27 cellular contexts compared by ENCODE assay signal in genomic region chr22:30790366-30790765, GRCh38.
"Had no signal": no experiment of that assay in that cellular context is flagged by ENCODE, and none has a peak within 500 bp of the region (broad histone marks: within the 10 kb centered on the region; RNA-seq: fewer than 3 reads in every experiment).

No MANE protein-coding gene starts in this region.

- H3K4me1 Mint-ChIP-seq: activated B cell treated with CpG ODN at 0.5 μM for 24 hours; activated CD4-positive, alpha-beta T cell treated with anti-CD3 and anti-CD28 coated beads, Interleukin-2, amount 10 ng/mL, durations not matched to agents 7 days and 5 days; activated naive CD8-positive, alpha-beta T cell treated with anti-CD3 and anti-CD28 coated beads, Interleukin-2, amount 10 ng/mL, durations not matched to agents 7 days and 5 days; activated T-helper 17 cell treated with anti-CD3 and anti-CD28 coated beads, Interleukin-2, amount 50 U/mL, for 72 hours; T-cell had no signal

- H3K4me3 ChIP-seq: ascending aorta, colonic mucosa, esophagus squamous epithelium had no signal

- H3K27me3 Mint-ChIP-seq: activated CD4-positive, alpha-beta T cell treated with anti-CD3 and anti-CD28 coated beads, Interleukin-2, amount 10 ng/mL, durations not matched to agents 7 days and 5 days; activated naive CD8-positive, alpha-beta T cell treated with anti-CD3 and anti-CD28 coated beads, Interleukin-2, amount 10 ng/mL, durations not matched to agents 7 days and 5 days; activated T-helper 17 cell treated with anti-CD3 and anti-CD28 coated beads, Interleukin-2, amount 50 U/mL, for 72 hours; T-cell had no signal

- H3K4me3 Mint-ChIP-seq: activated B cell treated with CpG ODN at 0.5 μM for 24 hours; activated CD4-positive, alpha-beta T cell treated with anti-CD3 and anti-CD28 coated beads, Interleukin-2, amount 10 ng/mL, durations not matched to agents 7 days and 5 days; activated CD8-positive, alpha-beta T cell treated with anti-CD3 and anti-CD28 coated beads for 36 hours; activated naive CD4-positive, alpha-beta T cell treated with anti-CD3 and anti-CD28 coated beads for 36 hours; activated naive CD8-positive, alpha-beta T cell treated with anti-CD3 and anti-CD28 coated beads, Interleukin-2, amount 10 ng/mL, durations not matched to agents 7 days and 5 days; activated T-cell treated with anti-CD3 and anti-CD28 coated beads, Interleukin-2, amount 50 U/mL, for 4 hours; activated T-helper 17 cell treated with anti-CD3 and anti-CD28 coated beads, Interleukin-2, amount 50 U/mL, for 72 hours; T-cell; T-helper 1 cell treated with Interleukin-12 subunit alpha and Interleukin-12 subunit beta and Interleukin-4 antibody, amounts not matched to agents 30 μg/mL and 1 μg/mL, for 36 hours; T-helper 2 cell treated with Interferon-gamma antibody and Interleukin-4, amounts not matched to agents 5 μg/mL and 100 μg/mL, for 36 hours had no signal

- H3K36me3 ChIP-seq: ascending aorta, brain microvascular endothelial cell, colonic mucosa, esophagus squamous epithelium, WERI-Rb-1 had no signal

- H3K36me3 Mint-ChIP-seq: activated naive CD4-positive, alpha-beta T cell treated with anti-CD3 and anti-CD28 coated beads, Interleukin-2, amount 50 U/mL, for 72 hours; activated naive CD8-positive, alpha-beta T cell treated with anti-CD3 and anti-CD28 coated beads, Interleukin-2, amount 10 ng/mL, durations not matched to agents 7 days and 5 days; T-cell had no signal

- H3K9me3 Mint-ChIP-seq: activated B cell treated with CpG ODN at 0.5 μM for 24 hours; activated CD4-positive, alpha-beta T cell treated with anti-CD3 and anti-CD28 coated beads, Interleukin-2, amount 10 ng/mL, durations not matched to agents 7 days and 5 days; activated CD8-positive, alpha-beta T cell treated with anti-CD3 and anti-CD28 coated beads for 36 hours; activated naive CD4-positive, alpha-beta T cell treated with anti-CD3 and anti-CD28 coated beads for 36 hours; activated naive CD4-positive, alpha-beta T cell treated with anti-CD3 and anti-CD28 coated beads, Interleukin-2, amount 50 U/mL, for 72 hours; activated naive CD8-positive, alpha-beta T cell treated with anti-CD3 and anti-CD28 coated beads, Interleukin-2, amount 10 ng/mL, durations not matched to agents 7 days and 5 days; activated T-cell treated with anti-CD3 and anti-CD28 coated beads, Interleukin-2, amount 50 U/mL, for 4 hours; activated T-helper 17 cell treated with anti-CD3 and anti-CD28 coated beads, Interleukin-2, amount 50 U/mL, for 72 hours; T-cell; T-helper 1 cell treated with Interleukin-12 subunit alpha and Interleukin-12 subunit beta and Interleukin-4 antibody, amounts not matched to agents 30 μg/mL and 1 μg/mL, for 36 hours; T-helper 2 cell treated with Interferon-gamma antibody and Interleukin-4, amounts not matched to agents 5 μg/mL and 100 μg/mL, for 36 hours had no signal

- H3K27me3 ChIP-seq: ascending aorta, brain microvascular endothelial cell, colonic mucosa, esophagus squamous epithelium had no signal

- H3K27ac ChIP-seq: ascending aorta, brain microvascular endothelial cell, colonic mucosa, epithelial cell of prostate, esophagus squamous epithelium, WERI-Rb-1 had no signal

- H3K9me3 ChIP-seq: ascending aorta, colonic mucosa, esophagus squamous epithelium had no signal

- ATAC-seq: activated CD4-positive, CD25-positive, alpha-beta regulatory T cell treated with anti-CD3 and anti-CD28 coated beads, Interleukin-2, amount 50 U/mL, for 24 hours; activated CD8-positive, alpha-beta T cell treated with anti-CD3 and anti-CD28 coated beads for 36 hours; activated naive CD4-positive, alpha-beta T cell treated with anti-CD3 and anti-CD28 coated beads, Interleukin-2, amount 50 U/mL, for 72 hours; activated T-cell treated with anti-CD3 and anti-CD28 coated beads, Interleukin-2, amount 50 U/mL, for 4 hours; activated T-helper 17 cell treated with anti-CD3 and anti-CD28 coated beads, Interleukin-2, amount 50 U/mL, for 72 hours; T-cell had no signal

- H3K4me1 ChIP-seq: ascending aorta, colonic mucosa, esophagus squamous epithelium had no signal

- H3K27ac Mint-ChIP-seq: activated B cell treated with CpG ODN at 0.5 μM for 24 hours; activated CD4-positive, alpha-beta T cell treated with anti-CD3 and anti-CD28 coated beads, Interleukin-2, amount 10 ng/mL, durations not matched to agents 7 days and 5 days; activated CD8-positive, alpha-beta T cell treated with anti-CD3 and anti-CD28 coated beads for 36 hours; activated naive CD4-positive, alpha-beta T cell treated with anti-CD3 and anti-CD28 coated beads for 36 hours; activated naive CD4-positive, alpha-beta T cell treated with anti-CD3 and anti-CD28 coated beads, Interleukin-2, amount 50 U/mL, for 72 hours; activated naive CD8-positive, alpha-beta T cell treated with anti-CD3 and anti-CD28 coated beads, Interleukin-2, amount 10 ng/mL, durations not matched to agents 7 days and 5 days; activated T-helper 17 cell treated with anti-CD3 and anti-CD28 coated beads, Interleukin-2, amount 50 U/mL, for 72 hours; T-cell; T-helper 1 cell treated with Interleukin-12 subunit alpha and Interleukin-12 subunit beta and Interleukin-4 antibody, amounts not matched to agents 30 μg/mL and 1 μg/mL, for 36 hours; T-helper 2 cell treated with Interferon-gamma antibody and Interleukin-4, amounts not matched to agents 5 μg/mL and 100 μg/mL, for 36 hours had no signal

- DNase-seq: activated B cell treated with CpG ODN at 0.5 μM for 24 hours; activated CD4-positive, alpha-beta T cell treated with anti-CD3 and anti-CD28 coated beads, Interleukin-2, amount 10 ng/mL, durations not matched to agents 7 days and 5 days; activated CD4-positive, alpha-beta T cell treated with anti-CD3 and anti-CD28 coated beads, Interleukin-2, amount 50 U/mL, for 4 hours; activated CD8-positive, alpha-beta memory T cell treated with anti-CD3 and anti-CD28 coated beads for 24 hours; activated CD8-positive, alpha-beta T cell treated with anti-CD3 and anti-CD28 coated beads for 36 hours; activated effector memory CD4-positive, alpha-beta T cell treated with Interleukin-2 at 50 U/mL for 16 hours; activated naive CD4-positive, alpha-beta T cell treated with anti-CD3 and anti-CD28 coated beads for 36 hours; activated naive CD8-positive, alpha-beta T cell treated with anti-CD3 and anti-CD28 coated beads, Interleukin-2, amount 10 ng/mL, durations not matched to agents 7 days and 5 days; activated T-cell treated with anti-CD3 and anti-CD28 coated beads, Interleukin-2, amount 50 U/mL, for 4 hours; brain microvascular endothelial cell; central memory CD4-positive, alpha-beta T cell; cerebellar nuclear complex; colonic mucosa; effector CD8-positive, alpha-beta T cell; esophagus squamous epithelium; head of caudate nucleus; SW 1271; T-cell; T1000; WERI-Rb-1 had no signal
